ENCODE assay signal across 8 cellular contexts in the genomic region with DNA sequence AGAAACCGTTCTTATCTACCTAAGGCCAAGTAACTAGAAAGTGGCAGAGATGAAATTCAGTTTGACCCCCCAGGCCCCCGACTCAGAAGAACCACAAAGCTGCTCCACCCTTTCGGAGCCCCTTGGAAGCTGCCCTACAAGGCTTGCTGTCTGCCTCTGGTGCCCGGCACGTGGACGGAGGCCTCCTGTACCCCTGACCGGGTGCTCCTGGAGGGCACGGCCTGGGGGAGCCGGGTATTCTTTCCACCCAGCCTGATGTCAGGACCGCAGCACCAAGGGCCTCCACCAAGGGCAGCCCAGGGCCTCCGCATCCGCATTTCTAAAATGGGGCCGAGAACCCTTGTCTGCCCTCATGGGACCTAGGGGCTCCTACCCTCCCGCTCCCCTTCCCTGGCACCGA.
"Had no signal": no experiment of that assay in that cellular context is flagged by ENCODE, and none has a peak within 500 bp of the region (broad histone marks: within the 10 kb centered on the region; RNA-seq: fewer than 3 reads in every experiment).

No MANE protein-coding gene starts in this region.

- H3K4me3 ChIP-seq: GM23248 had no signal

- H3K4me2 ChIP-seq: KMS-11 had no signal

- H3K27ac ChIP-seq: GM23248, KMS-11 had no signal

- DNase-seq: GM23248, HCEC 1CT, Karpas-422, KBM-7 had no signal

- H2AFZ ChIP-seq: GM23248 had no signal

- FAIRE-seq: H1, H54, HTR-8/SVneo had no signal

- H3K9ac ChIP-seq: GM23248, KMS-11 had no signal
